ENCODE assay signal across 8 cellular contexts in genomic region chr18:12656671-12657047, GRCh38. TPM values are rescaled to one million over a fixed set of nuclear protein-coding genes. Genes with fewer than 3 reads are reported as not detected.
DNase-seq lines count a peak whose midpoint lies in the region; ATAC-seq lines count a peak whose summit lies in the region.

No MANE protein-coding gene starts in this region.

- H3K4me1 ChIP-seq in GM23248 (ENCODE audit: insufficient read depth) (peaks cover 34% of the 10 kb centered on the region), SJCRH30 (peaks cover 5% of the 10 kb centered on the region; the same call in 1 of the 2 replicates), trophoblast cell (ENCODE audit: control insufficient read depth in 1 of 2, insufficient read depth in 2 of 2, low read length in 2 of 2) (peaks cover 5 to 10% of the 10 kb centered on the region in 2 experiments)

- peaks cover 8% of the 10 kb centered on the region for H3K79me1 ChIP-seq in trophoblast cell (ENCODE audit: low read length)

- peak overlapping the region; percentile 80 for H3K23ac ChIP-seq in trophoblast cell (ENCODE audit: low read length)

- peak overlapping the region; percentile 79 for H3K27ac ChIP-seq in GM23248
- H3K27ac ChIP-seq in SJCRH30: peak overlapping the region; percentile 62
- no peak overlapping the region for H3K27ac ChIP-seq in trophoblast cell (ENCODE audit: low read depth, low read length)

- intact Hi-C loops in posterior vena cava (cut with DNase I): loop anchor here (5.0 kb wide), 2 partner anchors 259 to 264 kb away; no protein-coding TSS in a partner anchor

- peak overlapping the region; percentile 83 for H3K4ac ChIP-seq in trophoblast cell (ENCODE audit: low read depth, low read length)

- H3K36me3 ChIP-seq in GM23248 (ENCODE audit: low read depth): no peaks in the 10 kb centered on the region
- no peaks in the 10 kb centered on the region for H3K36me3 ChIP-seq in SJCRH30
- H3K36me3 ChIP-seq in trophoblast cell (ENCODE audit: control insufficient read depth in 1 of 2, insufficient read depth in 2 of 2, low read length in 2 of 2): no peaks in the 10 kb centered on the region

- H3K79me2 ChIP-seq in GM23248 (ENCODE audit: insufficient read depth): peaks cover 50% of the 10 kb centered on the region
- H3K79me2 ChIP-seq in trophoblast cell (ENCODE audit: control insufficient read depth, insufficient read depth, low read length, poor library complexity): peaks cover 8% of the 10 kb centered on the region

- H4K12ac ChIP-seq in trophoblast cell (ENCODE audit: low read depth, low read length): peak overlapping the region; percentile 62

- H2AK5ac ChIP-seq in trophoblast cell (ENCODE audit: low read length): peak overlapping the region; percentile 46

- H2BK5ac ChIP-seq in trophoblast cell (ENCODE audit: low read depth, low read length, poor library complexity): peak overlapping the region; percentile 21

- no peaks in the 10 kb centered on the region for H3K9me2 ChIP-seq in GM23248 (ENCODE audit: insufficient read depth)

- H3K4me3 ChIP-seq in GM23248 (peak overlapping the region; percentile 81), SJCRH30 (peak overlapping the region; percentile 78), trophoblast cell (ENCODE audit: low read depth, low read length) (peak overlapping the region; percentile 93)

- H3K9ac ChIP-seq in GM23248: peak overlapping the region; percentile 92
- H3K9ac ChIP-seq in trophoblast cell (ENCODE audit: low read length): peak overlapping the region; percentile 94

- ATAC-seq in HG03442 (IDR thresholded peaks at IDR 0.05; ENCODE audit: unreplicated experiment): no peak

- H3K9me3 ChIP-seq in GM23248 (ENCODE audit: low read depth): no peaks in the 10 kb centered on the region
- no peaks in the 10 kb centered on the region for H3K9me3 ChIP-seq in SJCRH30 (replicated peaks)
- H3K9me3 ChIP-seq in trophoblast cell (ENCODE audit: insufficient read depth, low read depth, low read length): peaks cover 2% of the 10 kb centered on the region

- H2BK12ac ChIP-seq in trophoblast cell (ENCODE audit: low read length): peak overlapping the region; percentile 64

- no peak overlapping the region for H4K91ac ChIP-seq in trophoblast cell (ENCODE audit: low read depth, low read length)

- peaks cover 10% of the 10 kb centered on the region for H4K20me1 ChIP-seq in GM23248 (ENCODE audit: insufficient read depth)

- H3K4me2 ChIP-seq in GM23248 (ENCODE audit: unreplicated experiment): peak overlapping the region; percentile 86
- peak overlapping the region; percentile 100 for H3K4me2 ChIP-seq in trophoblast cell (ENCODE audit: low read length)

- in situ Hi-C loops in GM23248 (cut with MboI): no loop called here

- H3K18ac ChIP-seq in trophoblast cell (ENCODE audit: low read length): peak overlapping the region; percentile 90

- peak overlapping the region; percentile 33 for H2BK120ac ChIP-seq in trophoblast cell (ENCODE audit: insufficient read depth, low read length, poor library complexity)

- peak overlapping the region; percentile 93 for H3K14ac ChIP-seq in trophoblast cell (ENCODE audit: low read length)

- H4K8ac ChIP-seq in trophoblast cell (ENCODE audit: low read depth, low read length): peak overlapping the region; percentile 87

- peak overlapping the region; percentile 62 for H2AFZ ChIP-seq in GM23248
- H2AFZ ChIP-seq in trophoblast cell (ENCODE audit: insufficient read depth, low read length, poor library complexity): peak overlapping the region; percentile 98

- DNase-seq in GM23248 (peak; percentile 72), SJCRH30 (peak in 1 of 2 experiments; percentile 8), fibroblast of gingiva (ENCODE audit: low read depth) (peak; percentile 4), trophoblast cell (peak in 1 of 2 donors; percentile 11), SHP77 treated with DMSO at 0.1 percent for 48 hours (lab: John Stamatoyannopoulos, UW) (no peak), posterior vena cava (ENCODE audit: low spot score) (no peak), NCI-H2029 treated with DMSO at 0.1 percent for 48 hours (lab: John Stamatoyannopoulos, UW) (no peak)

- H3K27me3 ChIP-seq in GM23248 (replicated peaks; ENCODE audit: insufficient read depth) (no peaks in the 10 kb centered on the region), SJCRH30 (no peaks in the 10 kb centered on the region), trophoblast cell (ENCODE audit: insufficient read depth, low read length) (no peaks in the 10 kb centered on the region)

- WGBS in GM23248 (ENCODE audit: low coverage in 1 of 2, low lambda C conversion rate in 2 of 2, missing lambda C conversion rate in 2 of 2), 2 experiments: 1 to 2% methylated on average over 7 of the region's 7 CpGs
- WGBS in trophoblast cell (ENCODE audit: extremely low coverage, insufficient coverage, insufficient read length): no CpG with 5 or more reads among the region's 7 CpGs

- H3F3A ChIP-seq in GM23248 (ENCODE audit: insufficient read depth): peaks cover 47% of the 10 kb centered on the region

RNA-seq across cellular contexts. Expression of gene SPIRE1, which starts 1.2 kb away (rescaled TPM):
- 28.6 and 29.1 TPM in 2 replicates for total RNA-seq in GM23248 (2014; rRNA removed; shearing (Covaris generic))
- polyA plus RNA-seq in GM23248 (2016; fragmentation: Nextera tagmentation; extraction: Ambion mirVana): 10.7 and 12.8 TPM in 2 replicates
- total RNA-seq in SJCRH30 (2014; rRNA removed; shearing (Covaris generic)): 14.1 and 15.2 TPM in 2 replicates
- polyA plus RNA-seq in trophoblast cell (2013): 6.9 and 7.3 TPM in 2 replicates
- 10 to 100 TPM; 32.3 to 47.8 TPM for total RNA-seq in posterior vena cava

RNA-seq across cellular contexts. Expression of gene CEP76, which starts 45.9 kb away (rescaled TPM):
- total RNA-seq in GM23248 (2014; rRNA removed; shearing (Covaris generic)): 11.8 and 19.7 TPM in 2 replicates
- 6.5 TPM in 2 replicates for polyA plus RNA-seq in GM23248 (2016; fragmentation: Nextera tagmentation; extraction: Ambion mirVana)
- total RNA-seq in SJCRH30 (2014; rRNA removed; shearing (Covaris generic)): 12.5 and 16.3 TPM in 2 replicates
- 8.5 and 9.3 TPM in 2 replicates for polyA plus RNA-seq in trophoblast cell (2013)
- 1 to 10 TPM; 2.8 to 4.5 TPM for total RNA-seq in posterior vena cava

RNA-seq across cellular contexts. Expression of gene PSMG2, which starts 46.2 kb away (rescaled TPM):
- 63.4 and 81.7 TPM in 2 replicates for total RNA-seq in GM23248 (2014; rRNA removed; shearing (Covaris generic))
- polyA plus RNA-seq in GM23248 (2016; fragmentation: Nextera tagmentation; extraction: Ambion mirVana): 125 and 128 TPM in 2 replicates
- total RNA-seq in SJCRH30 (2014; rRNA removed; shearing (Covaris generic)): 74.7 and 75.6 TPM in 2 replicates
- polyA plus RNA-seq in trophoblast cell (2013): 73.6 and 74.2 TPM in 2 replicates
- 10 to 100 TPM; 60.6 to 62.3 TPM for total RNA-seq in posterior vena cava

Comparison
In these comparisons a context has a peak if more than half of its experiments do, and no peak if none do; other contexts are left out.
1. DNase-seq: peak in GM23248 (single experiment) and fibroblast of gingiva (single experiment); none in SHP77 treated with DMSO at 0.1 percent for 48 hours (single experiment), posterior vena cava (single experiment) and NCI-H2029 treated with DMSO at 0.1 percent for 48 hours (single experiment).
2. Peak in every context shown above with its lines, with median percentiles within 50 percentile points of each other: H3K4me3 ChIP-seq.